ENCODE assay signal across 16 cellular contexts in genomic region chr9:132046456-132046855, GRCh38.
"Had no signal": no experiment of that assay in that cellular context is flagged by ENCODE, and none has a peak within 500 bp of the region (broad histone marks: within the 10 kb centered on the region; RNA-seq: fewer than 3 reads in every experiment).

No MANE protein-coding gene starts in this region.

- H3K27ac ChIP-seq: breast epithelium, esophagus muscularis mucosa, foreskin keratinocyte, heart left ventricle, ovary, sigmoid colon, stomach, thoracic aorta, uterus had no signal

- H3K27me3 ChIP-seq: breast epithelium, esophagus muscularis mucosa, foreskin keratinocyte, heart left ventricle, ovary, sigmoid colon, stomach, uterus had no signal

- H3K36me3 ChIP-seq: breast epithelium, esophagus muscularis mucosa, heart left ventricle, ovary, sigmoid colon, stomach, thoracic aorta, uterus had no signal

- H3K4me3 ChIP-seq: breast epithelium, esophagus muscularis mucosa, heart left ventricle, ovary, sigmoid colon, stomach, thoracic aorta, uterus had no signal

- DNase-seq: activated CD4-positive, alpha-beta T cell treated with anti-CD3 and anti-CD28 coated beads, Interleukin-2, amount 50 U/mL, for 1 hour; activated T-cell treated with anti-CD3 and anti-CD28 coated beads for 4 hours; amniotic stem cell; foreskin keratinocyte; heart left ventricle; islet precursor cell; mammary epithelial cell; ovary; sigmoid colon; stimulated activated CD4-positive, alpha-beta T cell treated with anti-CD3 and anti-CD28 coated beads, Interleukin-15, amount 100 ng/mL, for 24 hours; stimulated activated CD4-positive, alpha-beta T cell treated with anti-CD3 and anti-CD28 coated beads, Interleukin-4, amount 100 ng/mL, for 24 hours; stomach; uterus had no signal

- H3K4me1 ChIP-seq: breast epithelium, esophagus muscularis mucosa, sigmoid colon, uterus had no signal

- H3K9me3 ChIP-seq: breast epithelium, esophagus muscularis mucosa, heart left ventricle, ovary, sigmoid colon, stomach, thoracic aorta, uterus had no signal
